ENCODE assay signal across 31 cellular contexts in the genomic region with DNA sequence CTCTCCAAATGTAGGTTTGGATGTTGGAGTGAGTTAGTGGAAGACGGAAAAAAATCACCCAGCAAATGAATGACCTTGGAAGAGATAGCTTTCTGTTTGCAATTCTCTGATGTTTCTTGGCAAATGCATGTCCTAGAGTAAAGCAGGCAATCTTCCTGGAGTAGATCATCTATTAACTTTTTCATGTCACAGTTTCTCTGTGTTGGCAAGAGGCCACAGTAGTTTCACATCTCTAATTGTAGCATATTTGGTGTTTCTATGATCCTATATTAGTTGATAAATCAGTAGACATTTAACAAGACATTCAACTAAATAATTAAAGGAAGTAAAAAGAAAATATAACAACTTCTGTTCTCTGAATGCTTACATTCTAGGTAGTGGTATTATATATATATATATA.
A peak's percentile ranks its signal among the peaks of the same experiment; 100 is the strongest.
DNase-seq lines count a peak whose midpoint lies in the region; ATAC-seq, FAIRE-seq and TF ChIP-seq lines count a peak whose summit lies in the region.
"Had no signal": no experiment of that assay in that cellular context is flagged by ENCODE, and none has a peak within 500 bp of the region (broad histone marks: within the 10 kb centered on the region; RNA-seq: fewer than 3 reads in every experiment).

No MANE protein-coding gene starts in this region.

- H3K27me3 ChIP-seq in CD8-positive, alpha-beta T cell (ENCODE audit: insufficient read depth, low read length), result no peaks in the 10 kb centered on the region
- H3K27me3 ChIP-seq: BLaER1, breast epithelium, left lung, spleen had no signal

- TF ChIP-seq CTCF in CD8-positive, alpha-beta T cell (IDR thresholded peaks at IDR 0.05), result no peak

- H3K27ac Mint-ChIP-seq in CD8-positive, alpha-beta T cell, result no peak overlapping the region
- H3K27ac Mint-ChIP-seq: activated CD4-positive, alpha-beta memory T cell treated with anti-CD3 and anti-CD28 coated beads, Interleukin-2, amount 10 ng/mL, durations not matched to agents 7 days and 5 days; activated naive CD4-positive, alpha-beta T cell treated with anti-CD3 and anti-CD28 coated beads, Interleukin-2, amount 50 U/mL, for 24 hours; activated T-helper 17 cell treated with anti-CD3 and anti-CD28 coated beads, Interleukin-2, amount 50 U/mL, for 72 hours had no signal

- CTCF ChIA-PET in CD8-positive, alpha-beta T cell (lab: Charles Lee), result no interaction called here

- POLR2A ChIA-PET in CD8-positive, alpha-beta T cell (lab: Charles Lee), result no interaction called here

- intact Hi-C loops in CD8-positive, alpha-beta T cell (cut with DNase I, micrococcal nuclease), result no loop called here

- no peak for DNase-seq in foreskin melanocyte
- no peak for DNase-seq in urothelium cell line (ENCODE audit: low spot score)
- no peak for DNase-seq in CD8-positive, alpha-beta T cell
- no peak for DNase-seq in RCC 7860 (ENCODE audit: low spot score)
- DNase-seq: ACHN; activated CD4-positive, alpha-beta memory T cell treated with anti-CD3 and anti-CD28 coated beads, Interleukin-2, amount 10 ng/mL, durations not matched to agents 7 days and 5 days; activated CD4-positive, CD25-positive, alpha-beta regulatory T cell treated with anti-CD3 and anti-CD28 coated beads, Interleukin-2, amount 50 U/mL, for 72 hours; Caco-2; effector CD8-positive, alpha-beta T cell; GDM1; left lung; mesendoderm; NCI-H146; NCI-H2107; right cardiac atrium; spleen; stimulated activated CD4-positive, alpha-beta T cell treated with anti-CD3 and anti-CD28 coated beads, Interleukin-2, amount 100 ng/mL, for 48 hours; trophoblast cell had no signal

- no peaks in the 10 kb centered on the region for H3K4me1 Mint-ChIP-seq in CD8-positive, alpha-beta T cell (ENCODE audit: low read depth)
- H3K4me1 Mint-ChIP-seq: activated CD4-positive, alpha-beta memory T cell treated with anti-CD3 and anti-CD28 coated beads, Interleukin-2, amount 10 ng/mL, durations not matched to agents 7 days and 5 days; activated naive CD4-positive, alpha-beta T cell treated with anti-CD3 and anti-CD28 coated beads, Interleukin-2, amount 50 U/mL, for 24 hours; activated T-helper 17 cell treated with anti-CD3 and anti-CD28 coated beads, Interleukin-2, amount 50 U/mL, for 72 hours had no signal

- no peaks in the 10 kb centered on the region for H3K4me1 ChIP-seq in CD8-positive, alpha-beta T cell (ENCODE audit: insufficient read depth, low read length)
- H3K4me1 ChIP-seq: BLaER1, breast epithelium, Caco-2, left lung, spleen had no signal

- no peak overlapping the region for H3K4me3 ChIP-seq in CD8-positive, alpha-beta T cell (ENCODE audit: low read depth, low read length)
- H3K4me3 ChIP-seq: BLaER1, breast epithelium, left lung, SK-N-MC, spleen had no signal

- H3K36me3 Mint-ChIP-seq in CD8-positive, alpha-beta T cell, result no peaks in the 10 kb centered on the region
- H3K36me3 Mint-ChIP-seq: activated naive CD4-positive, alpha-beta T cell treated with anti-CD3 and anti-CD28 coated beads, Interleukin-2, amount 50 U/mL, for 24 hours had no signal

- no peaks in the 10 kb centered on the region for H3K27me3 Mint-ChIP-seq in CD8-positive, alpha-beta T cell (ENCODE audit: low read depth)
- H3K27me3 Mint-ChIP-seq: activated CD4-positive, alpha-beta memory T cell treated with anti-CD3 and anti-CD28 coated beads, Interleukin-2, amount 10 ng/mL, durations not matched to agents 7 days and 5 days; activated naive CD4-positive, alpha-beta T cell treated with anti-CD3 and anti-CD28 coated beads, Interleukin-2, amount 50 U/mL, for 24 hours; activated T-helper 17 cell treated with anti-CD3 and anti-CD28 coated beads, Interleukin-2, amount 50 U/mL, for 72 hours had no signal

- no peaks in the 10 kb centered on the region for H3K36me3 ChIP-seq in CD8-positive, alpha-beta T cell (ENCODE audit: insufficient read depth, low read length)
- H3K36me3 ChIP-seq: BLaER1, breast epithelium, left lung, spleen had no signal

- FAIRE-seq in urothelium cell line (lab: Jason Lieb, UNC) (no peak), RCC 7860 (lab: Jason Lieb, UNC) (no peak)
- FAIRE-seq: colon, GM19239, islet of Langerhans had no signal

- no peaks in the 10 kb centered on the region for H3K9me3 Mint-ChIP-seq in CD8-positive, alpha-beta T cell
- H3K9me3 Mint-ChIP-seq: activated CD4-positive, alpha-beta memory T cell treated with anti-CD3 and anti-CD28 coated beads, Interleukin-2, amount 10 ng/mL, durations not matched to agents 7 days and 5 days; activated naive CD4-positive, alpha-beta T cell treated with anti-CD3 and anti-CD28 coated beads, Interleukin-2, amount 50 U/mL, for 24 hours; activated T-helper 17 cell treated with anti-CD3 and anti-CD28 coated beads, Interleukin-2, amount 50 U/mL, for 72 hours had no signal

- no peak overlapping the region for H3K27ac ChIP-seq in CD8-positive, alpha-beta T cell (ENCODE audit: low read depth, low read length)
- H3K27ac ChIP-seq: BLaER1, breast epithelium, epithelial cell of prostate, left lung, SK-N-MC, spleen had no signal

- H3K9me3 ChIP-seq in CD8-positive, alpha-beta T cell (ENCODE audit: low read length), result no peaks in the 10 kb centered on the region
- H3K9me3 ChIP-seq: BLaER1, breast epithelium, Caco-2 had no signal

- peak; percentile 91 for ATAC-seq in GM18508 (IDR thresholded peaks at IDR 0.05; ENCODE audit: insufficient read depth, unreplicated experiment)
- peak; percentile 93 for ATAC-seq in GM19438 (IDR thresholded peaks at IDR 0.05; ENCODE audit: low read depth, unreplicated experiment)
- ATAC-seq in HG03097 (IDR thresholded peaks at IDR 0.05; ENCODE audit: low FRiP score, unreplicated experiment), result peak; percentile 97
- ATAC-seq in HG03521 (IDR thresholded peaks at IDR 0.05; ENCODE audit: unreplicated experiment), result peak; percentile 71
- ATAC-seq in CD8-positive, alpha-beta T cell, result no peak
- ATAC-seq: activated T-helper 17 cell treated with anti-CD3 and anti-CD28 coated beads, Interleukin-2, amount 50 U/mL, for 72 hours; left lung; right cardiac atrium had no signal

- no peak overlapping the region for H3K4me3 Mint-ChIP-seq in CD8-positive, alpha-beta T cell
- H3K4me3 Mint-ChIP-seq: activated CD4-positive, alpha-beta memory T cell treated with anti-CD3 and anti-CD28 coated beads, Interleukin-2, amount 10 ng/mL, durations not matched to agents 7 days and 5 days; activated naive CD4-positive, alpha-beta T cell treated with anti-CD3 and anti-CD28 coated beads, Interleukin-2, amount 50 U/mL, for 24 hours; activated T-helper 17 cell treated with anti-CD3 and anti-CD28 coated beads, Interleukin-2, amount 50 U/mL, for 72 hours had no signal
